ENCODE assay signal across 7 cellular contexts in genomic region chr15:90087454-90088154, GRCh38. TPM values are rescaled to one million over a fixed set of nuclear protein-coding genes. Genes with fewer than 3 reads are reported as not detected.
DNase-seq lines count a peak whose midpoint lies in the region; ATAC-seq and TF ChIP-seq lines count a peak whose summit lies in the region.

No MANE protein-coding gene starts in this region.

- ATAC-seq in lower lobe of right lung, result peak; percentile 6 to 27

- TF ChIP-seq CTCF in lower lobe of right lung (IDR thresholded peaks at IDR 0.05), result no peak
- TF ChIP-seq CTCF in neural progenitor cell (IDR thresholded peaks at IDR 0.05), result no peak

- no peaks in the 10 kb centered on the region for H3K27me3 Mint-ChIP-seq in activated naive CD8-positive, alpha-beta T cell treated with anti-CD3 and anti-CD28 coated beads for 36 hours
- peaks cover 6% of the 10 kb centered on the region for H3K27me3 Mint-ChIP-seq in neural progenitor cell (ENCODE audit: insufficient read depth, low read depth)

- H2AFZ ChIP-seq in neural progenitor cell (replicated peaks), result no peak overlapping the region

- H4K20me1 ChIP-seq in neural progenitor cell (ENCODE audit: low read depth), result peaks cover 3% of the 10 kb centered on the region

- H3K4me3 ChIP-seq in lower lobe of right lung (no peak overlapping the region), neural progenitor cell (no peak overlapping the region)

- no peaks in the 10 kb centered on the region for H3K9me3 Mint-ChIP-seq in activated naive CD8-positive, alpha-beta T cell treated with anti-CD3 and anti-CD28 coated beads for 36 hours
- H3K9me3 Mint-ChIP-seq in neural progenitor cell, result no peaks in the 10 kb centered on the region

- no peak overlapping the region for H3K9ac ChIP-seq in neural progenitor cell

- peaks cover 7% of the 10 kb centered on the region for H3F3A ChIP-seq in neural progenitor cell (ENCODE audit: low read depth)

- peaks cover 23% of the 10 kb centered on the region for H3K36me3 Mint-ChIP-seq in activated naive CD8-positive, alpha-beta T cell treated with anti-CD3 and anti-CD28 coated beads for 36 hours
- H3K36me3 Mint-ChIP-seq in neural progenitor cell, result peaks cover 36% of the 10 kb centered on the region

- H3K9me3 ChIP-seq in lower lobe of right lung (no peaks in the 10 kb centered on the region), neural progenitor cell (ENCODE audit: low read depth) (no peaks in the 10 kb centered on the region)

- peak; percentile 50 for DNase-seq in EH (ENCODE audit: low read depth)
- DNase-seq in HUDEP-2 (lab: John Stamatoyannopoulos, UW; ENCODE audit: unreplicated experiment in 76 of 76), result peak in 74 of 76 experiments; percentile 14 to 92 (median 73)
- peak; percentile 42 for DNase-seq in activated naive CD8-positive, alpha-beta T cell treated with anti-CD3 and anti-CD28 coated beads for 36 hours
- no peak for DNase-seq in lower lobe of right lung
- DNase-seq in NCI-H446 treated with DMSO at 0.1 percent for 48 hours (lab: John Stamatoyannopoulos, UW), result no peak
- no peak for DNase-seq in NCI-H774 (lab: John Stamatoyannopoulos, UW)
- DNase-seq in neural progenitor cell (ENCODE audit: low spot score), result no peak

- H3K36me3 ChIP-seq in lower lobe of right lung, result peaks cover 74% of the 10 kb centered on the region
- no peaks in the 10 kb centered on the region for H3K36me3 ChIP-seq in neural progenitor cell

- H3K27ac Mint-ChIP-seq in activated naive CD8-positive, alpha-beta T cell treated with anti-CD3 and anti-CD28 coated beads for 36 hours, result no peak overlapping the region
- no peak overlapping the region for H3K27ac Mint-ChIP-seq in neural progenitor cell

- intact Hi-C loops in lower lobe of right lung (cut with DNase I), result loop anchor here (10.0 kb wide), 1 partner anchor 193 kb away; the partner anchor contains the start of gene AP3S2

- H3K4me1 ChIP-seq in lower lobe of right lung, result peaks cover 5% of the 10 kb centered on the region
- H3K4me1 ChIP-seq in neural progenitor cell, result peaks cover under 1% of the 10 kb centered on the region

- H3K27ac ChIP-seq in lower lobe of right lung (no peak overlapping the region), neural progenitor cell (no peak overlapping the region)

- no peak overlapping the region for H3K4me3 Mint-ChIP-seq in activated naive CD8-positive, alpha-beta T cell treated with anti-CD3 and anti-CD28 coated beads for 36 hours
- no peak overlapping the region for H3K4me3 Mint-ChIP-seq in neural progenitor cell

- no peak overlapping the region for H3K4me2 ChIP-seq in neural progenitor cell

- peaks cover 1% of the 10 kb centered on the region for H3K79me2 ChIP-seq in neural progenitor cell (ENCODE audit: low read depth)

- H3K27me3 ChIP-seq in lower lobe of right lung (ENCODE audit: low read depth), result no peaks in the 10 kb centered on the region
- no peaks in the 10 kb centered on the region for H3K27me3 ChIP-seq in neural progenitor cell

- H3K4me1 Mint-ChIP-seq in activated naive CD8-positive, alpha-beta T cell treated with anti-CD3 and anti-CD28 coated beads for 36 hours, result peaks cover 3% of the 10 kb centered on the region
- H3K4me1 Mint-ChIP-seq in neural progenitor cell, result peaks cover 3% of the 10 kb centered on the region

RNA-seq across cellular contexts. Expression of gene IDH2, which starts 14.7 kb away (rescaled TPM):
- total RNA-seq in activated naive CD8-positive, alpha-beta T cell treated with anti-CD3 and anti-CD28 coated beads for 36 hours, result 100 to 1,000 TPM; 148 to 157 TPM
- 46.7 TPM for total RNA-seq in lower lobe of right lung
- total RNA-seq in neural progenitor cell (ENCODE audit: low replicate concordance), result 93.1 and 134 TPM in 2 replicates

Comparison
In these comparisons a context has a peak if more than half of its experiments do, and no peak if none do; other contexts are left out.
1. DNase-seq: peak in EH (single experiment), HUDEP-2 (74 of 76) and activated naive CD8-positive, alpha-beta T cell treated with anti-CD3 and anti-CD28 coated beads for 36 hours (single experiment); none in lower lobe of right lung (single experiment), NCI-H446 treated with DMSO at 0.1 percent for 48 hours (single experiment), NCI-H774 (single experiment) and neural progenitor cell (single experiment).